ENCODE assay signal across 15 cellular contexts in the genomic region with DNA sequence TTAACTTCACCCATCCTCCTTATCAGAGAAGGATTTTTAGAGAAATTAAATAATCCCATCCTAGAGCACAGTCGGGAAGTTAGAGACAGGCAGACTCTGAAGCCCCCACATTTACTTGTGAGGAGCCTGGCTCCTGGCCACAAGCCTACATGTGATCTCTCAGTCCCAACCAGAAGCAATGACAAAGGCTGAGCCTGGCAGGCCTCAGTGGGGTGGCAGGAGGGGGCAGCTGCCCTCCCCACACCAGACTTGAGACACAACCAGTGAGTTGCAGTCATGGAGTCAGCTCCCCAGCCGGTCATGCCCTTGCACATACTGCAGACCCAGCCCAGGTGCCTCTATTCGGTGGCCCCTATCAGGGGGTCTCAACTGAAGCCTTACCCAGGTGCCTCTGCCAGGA. TPM values are rescaled to one million over a fixed set of nuclear protein-coding genes. Genes with fewer than 3 reads are reported as not detected.
DNase-seq lines count a peak whose midpoint lies in the region; ATAC-seq, FAIRE-seq and TF ChIP-seq lines count a peak whose summit lies in the region.
"Had no signal": no experiment of that assay in that cellular context is flagged by ENCODE, and none has a peak within 500 bp of the region (broad histone marks: within the 10 kb centered on the region; RNA-seq: fewer than 3 reads in every experiment).

No MANE protein-coding gene starts in this region.

- TF ChIP-seq CTCF in MCF 10A (IDR thresholded peaks at IDR 0.05; ENCODE audit: unreplicated experiment): no peak
- TF ChIP-seq CTCF in sigmoid colon (IDR thresholded peaks at IDR 0.05): no peak

- WGBS in sigmoid colon, 2 donors: 85 to 90% methylated on average over 3 of the region's 3 CpGs

- H3K9me3 ChIP-seq in BLaER1 (no peaks in the 10 kb centered on the region), sigmoid colon (no peaks in the 10 kb centered on the region)

- H3K27ac Mint-ChIP-seq in MCF 10A (ENCODE audit: low read depth, unreplicated experiment): peak overlapping the region; percentile 49
- H3K27ac Mint-ChIP-seq: T-cell had no signal

- intact Hi-C loops in MCF 10A (cut with micrococcal nuclease): no loop called here
- intact Hi-C loops in sigmoid colon (cut with DNase I): no loop called here

- peak overlapping the region; percentile 24; the same call in 1 of the 2 replicates for H3K9ac ChIP-seq in BLaER1

- CTCF ChIA-PET in MCF 10A (lab: Yijun Ruan, JAX): no interaction called here

- H3K4me1 Mint-ChIP-seq in MCF 10A (ENCODE audit: insufficient read depth, unreplicated experiment): peaks cover 9% of the 10 kb centered on the region

- H3K4me1 ChIP-seq in BLaER1: peaks cover 35% of the 10 kb centered on the region
- H3K4me1 ChIP-seq in sigmoid colon: peaks cover 0 to 32% (median 17%) of the 10 kb centered on the region in 4 donors

- no peaks in the 10 kb centered on the region for H3K36me3 Mint-ChIP-seq in MCF 10A (ENCODE audit: insufficient read depth, unreplicated experiment)
- H3K36me3 Mint-ChIP-seq: naive B cell, T-cell had no signal

- BruUV-seq in MCF 10A (replicated peaks; lab: Mats Ljungman, UMichigan): no TSS peak

- H3K4me3 ChIP-seq in BLaER1 (no peak overlapping the region), sigmoid colon (no peak overlapping the region)
- H3K4me3 ChIP-seq: smooth muscle cell had no signal

- no peak for FAIRE-seq in RCC 7860 (lab: Jason Lieb, UNC)

- no peaks in the 10 kb centered on the region for H3K27me3 Mint-ChIP-seq in MCF 10A (ENCODE audit: insufficient read depth, unreplicated experiment)
- H3K27me3 Mint-ChIP-seq: naive B cell had no signal

- H3K4me2 ChIP-seq in BLaER1: peak overlapping the region; percentile 63
- H3K4me2 ChIP-seq: smooth muscle cell had no signal

- POLR2A ChIA-PET in MCF 10A (lab: Yijun Ruan, JAX): interaction anchor here (0.6 to 1.3 kb wide), 3 partner anchors 11 to 22 kb away, joined by 3 to 6 read pairs (median 4); a partner anchor contains a TSS

- no peak overlapping the region for H3K4me3 Mint-ChIP-seq in MCF 10A (ENCODE audit: unreplicated experiment)
- H3K4me3 Mint-ChIP-seq: T-cell had no signal

- H4K20me1 ChIP-seq in BLaER1: no peaks in the 10 kb centered on the region

- no peak for TF ChIP-seq EP300 in sigmoid colon (IDR thresholded peaks at IDR 0.05)

- peak in 1 of 2 donors; percentile 13 for TF ChIP-seq POLR2A in sigmoid colon (IDR thresholded peaks at IDR 0.05)

- peak overlapping the region; percentile 65 for H3K27ac ChIP-seq in BLaER1
- peak overlapping the region; percentile 84 for H3K27ac ChIP-seq in layer of hippocampus (ENCODE audit: low read depth, low read length)
- peak overlapping the region; percentile 73 to 80 (median 76) for H3K27ac ChIP-seq in sigmoid colon

- H3K36me3 ChIP-seq in BLaER1 (no peaks in the 10 kb centered on the region), sigmoid colon (peaks cover 0 to under 1% (median 0%) of the 10 kb centered on the region in 4 donors)

- DNase-seq in MCF 10A (ENCODE audit: unreplicated experiment) (no peak), sigmoid colon (peak; percentile 84), RCC 7860 (ENCODE audit: low spot score) (no peak), NK-92 (lab: John Stamatoyannopoulos, UW; ENCODE audit: unreplicated experiment) (no peak), SKM-1 treated with dmso at 0.1 percent for 144 hours (lab: John Stamatoyannopoulos, UW; ENCODE audit: unreplicated experiment) (no peak)
- DNase-seq: activated CD4-positive, alpha-beta T cell treated with anti-CD3 and anti-CD28 coated beads for 1 hour; activated T-cell treated with anti-CD3 and anti-CD28 coated beads, Interleukin-2, amount 50 U/mL, for 1 hour; DMS 273 treated with DMSO at 0.1 percent for 48 hours; naive B cell; T-cell; trophoblast cell had no signal

- no peaks in the 10 kb centered on the region for H3K9me3 Mint-ChIP-seq in MCF 10A (ENCODE audit: unreplicated experiment)
- H3K9me3 Mint-ChIP-seq: naive B cell, T-cell had no signal

- H3K27me3 ChIP-seq in BLaER1 (no peaks in the 10 kb centered on the region), layer of hippocampus (ENCODE audit: control insufficient read depth, insufficient read depth, low read length) (no peaks in the 10 kb centered on the region), sigmoid colon (no peaks in the 10 kb centered on the region)

- no peak for ATAC-seq in HG02885 (IDR thresholded peaks at IDR 0.05; ENCODE audit: poor library complexity, unreplicated experiment)
- ATAC-seq: T-cell had no signal

RNA-seq across cellular contexts. Expression of a gene that starts 11.0 kb away (rescaled TPM):
- total RNA-seq in MCF 10A (2022): 15.8 and 17.1 TPM in 2 replicates
- total RNA-seq in sigmoid colon: 10 to 100 TPM in 1 of 4 donors, 1 to 10 TPM in 3; 5.5 to 10.7 (median 6.3) TPM
- polyA plus RNA-seq in sigmoid colon: 10 to 100 TPM in 1 of 3 donors, 1 to 10 TPM in 2; 8.4 to 11.0 (median 8.6) TPM

RNA-seq across cellular contexts. Expression of a gene that starts 11.9 kb away (rescaled TPM):
- total RNA-seq in MCF 10A (2022) (11.1 and 15.5 TPM in 2 replicates), sigmoid colon (10 to 100 TPM; 10.2 to 77.2 (median 12.9) TPM)
- 10 to 100 TPM; 16.6 to 19.4 (median 16.8) TPM for polyA plus RNA-seq in sigmoid colon
